Comparison of ENCODE assay signal across 1 cellular context in the genomic region with DNA sequence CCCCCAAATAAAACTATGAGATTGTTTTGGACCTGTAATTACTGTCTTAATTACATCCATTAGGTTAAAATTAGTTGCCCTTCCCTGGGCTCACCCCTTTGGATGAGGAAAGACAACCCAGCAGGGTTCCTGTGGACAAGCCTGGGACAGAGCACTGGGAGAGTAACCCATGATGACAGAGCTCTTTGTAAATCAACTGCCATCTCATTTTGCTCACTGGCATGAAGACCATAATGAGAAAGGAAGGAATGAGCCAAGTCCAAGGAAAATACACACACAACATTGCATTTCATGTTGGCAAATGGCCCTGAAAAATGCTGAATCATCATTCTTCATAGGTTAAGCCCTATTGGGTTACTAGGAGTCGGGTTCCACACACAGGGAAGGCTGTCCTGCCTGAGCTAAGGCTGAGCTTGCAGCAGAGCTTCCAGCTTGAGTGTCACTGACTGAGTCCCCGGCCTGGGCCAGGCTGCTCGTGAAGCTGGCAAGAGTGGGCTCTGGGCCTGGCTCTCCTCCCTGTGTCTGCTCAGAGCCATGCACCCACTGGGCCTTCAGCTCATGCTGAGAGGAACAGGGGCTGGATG.
A peak's percentile ranks its signal among the peaks of the same experiment; 100 is the strongest.
TF ChIP-seq lines count a peak whose summit lies in the region.

No MANE protein-coding gene starts in this region.

TF ChIP-seq in K562, 482 proteins besides CTCF, POLR2A, EP300 and RAD21 (continued from another document):
- TF ChIP-seq NCOA4 (IDR thresholded peaks at IDR 0.05; ENCODE audit: partially characterized antibody) (no peak), MAFF (IDR thresholded peaks at IDR 0.05; ENCODE audit: low read length) (peak; percentile 97), MAFG (tag; conservative IDR thresholded peaks at IDR 0.05) (peak; percentile 94), ZNF316 (IDR thresholded peaks at IDR 0.05) (peak; percentile 95), ZNF699 (CRISPR knock-in tag; IDR thresholded peaks at IDR 0.05; ENCODE audit: insufficient replicate concordance) (no peak), GTF2B (IDR thresholded peaks at IDR 0.05; ENCODE audit: extremely low read depth, insufficient read length) (no peak), NFIC (IDR thresholded peaks at IDR 0.05) (no peak), TAL1 (IDR thresholded peaks at IDR 0.05) (no peak), ZNF197 (CRISPR knock-in tag; IDR thresholded peaks at IDR 0.05; ENCODE audit: low read depth) (no peak), NONO (IDR thresholded peaks at IDR 0.05; ENCODE audit: low read depth in 2 of 2, low read length in 1 of 2) (no peak), MAFK (IDR thresholded peaks at IDR 0.05; ENCODE audit: low read length) (peak; percentile 98), ASH1L (IDR thresholded peaks at IDR 0.05; ENCODE audit: borderline replicate concordance, low read depth, partially characterized antibody) (no peak), HOMEZ (CRISPR knock-in tag; IDR thresholded peaks at IDR 0.05) (no peak), ZNF584 (CRISPR knock-in tag; IDR thresholded peaks at IDR 0.05; ENCODE audit: low read depth) (no peak), TAF1 (IDR thresholded peaks at IDR 0.05; ENCODE audit: control insufficient read depth, extremely low read depth, insufficient read depth, low read length, severe bottlenecking) (no peak), NFE2 (IDR thresholded peaks at IDR 0.05; ENCODE audit: low read depth) (0 out of 2 replicates have a peak, but pooled peaks have one; percentile 24), SNAPC5 (CRISPR knock-in tag; IDR thresholded peaks at IDR 0.05) (no peak), HMG20A (CRISPR knock-in tag; conservative IDR thresholded peaks at IDR 0.05) (no peak)
- TF ChIP-seq, protein P1, sequence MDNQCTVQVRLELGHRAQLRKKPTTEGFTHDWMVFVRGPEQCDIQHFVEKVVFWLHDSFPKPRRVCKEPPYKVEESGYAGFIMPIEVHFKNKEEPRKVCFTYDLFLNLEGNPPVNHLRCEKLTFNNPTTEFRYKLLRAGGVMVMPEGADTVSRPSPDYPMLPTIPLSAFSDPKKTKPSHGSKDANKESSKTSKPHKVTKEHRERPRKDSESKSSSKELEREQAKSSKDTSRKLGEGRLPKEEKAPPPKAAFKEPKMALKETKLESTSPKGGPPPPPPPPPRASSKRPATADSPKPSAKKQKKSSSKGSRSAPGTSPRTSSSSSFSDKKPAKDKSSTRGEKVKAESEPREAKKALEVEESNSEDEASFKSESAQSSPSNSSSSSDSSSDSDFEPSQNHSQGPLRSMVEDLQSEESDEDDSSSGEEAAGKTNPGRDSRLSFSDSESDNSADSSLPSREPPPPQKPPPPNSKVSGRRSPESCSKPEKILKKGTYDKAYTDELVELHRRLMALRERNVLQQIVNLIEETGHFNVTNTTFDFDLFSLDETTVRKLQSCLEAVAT (IDR thresholded peaks at IDR 0.05): no peak
- TF ChIP-seq, protein P2, sequence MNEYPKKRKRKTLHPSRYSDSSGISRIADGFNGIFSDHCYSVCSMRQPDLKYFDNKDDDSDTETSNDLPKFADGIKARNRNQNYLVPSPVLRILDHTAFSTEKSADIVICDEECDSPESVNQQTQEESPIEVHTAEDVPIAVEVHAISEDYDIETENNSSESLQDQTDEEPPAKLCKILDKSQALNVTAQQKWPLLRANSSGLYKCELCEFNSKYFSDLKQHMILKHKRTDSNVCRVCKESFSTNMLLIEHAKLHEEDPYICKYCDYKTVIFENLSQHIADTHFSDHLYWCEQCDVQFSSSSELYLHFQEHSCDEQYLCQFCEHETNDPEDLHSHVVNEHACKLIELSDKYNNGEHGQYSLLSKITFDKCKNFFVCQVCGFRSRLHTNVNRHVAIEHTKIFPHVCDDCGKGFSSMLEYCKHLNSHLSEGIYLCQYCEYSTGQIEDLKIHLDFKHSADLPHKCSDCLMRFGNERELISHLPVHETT (CRISPR knock-in tag; conservative IDR thresholded peaks at IDR 0.05 in 1 of 2, IDR thresholded peaks at IDR 0.05 in 1 of 2): no peak
- TF ChIP-seq, protein P3, sequence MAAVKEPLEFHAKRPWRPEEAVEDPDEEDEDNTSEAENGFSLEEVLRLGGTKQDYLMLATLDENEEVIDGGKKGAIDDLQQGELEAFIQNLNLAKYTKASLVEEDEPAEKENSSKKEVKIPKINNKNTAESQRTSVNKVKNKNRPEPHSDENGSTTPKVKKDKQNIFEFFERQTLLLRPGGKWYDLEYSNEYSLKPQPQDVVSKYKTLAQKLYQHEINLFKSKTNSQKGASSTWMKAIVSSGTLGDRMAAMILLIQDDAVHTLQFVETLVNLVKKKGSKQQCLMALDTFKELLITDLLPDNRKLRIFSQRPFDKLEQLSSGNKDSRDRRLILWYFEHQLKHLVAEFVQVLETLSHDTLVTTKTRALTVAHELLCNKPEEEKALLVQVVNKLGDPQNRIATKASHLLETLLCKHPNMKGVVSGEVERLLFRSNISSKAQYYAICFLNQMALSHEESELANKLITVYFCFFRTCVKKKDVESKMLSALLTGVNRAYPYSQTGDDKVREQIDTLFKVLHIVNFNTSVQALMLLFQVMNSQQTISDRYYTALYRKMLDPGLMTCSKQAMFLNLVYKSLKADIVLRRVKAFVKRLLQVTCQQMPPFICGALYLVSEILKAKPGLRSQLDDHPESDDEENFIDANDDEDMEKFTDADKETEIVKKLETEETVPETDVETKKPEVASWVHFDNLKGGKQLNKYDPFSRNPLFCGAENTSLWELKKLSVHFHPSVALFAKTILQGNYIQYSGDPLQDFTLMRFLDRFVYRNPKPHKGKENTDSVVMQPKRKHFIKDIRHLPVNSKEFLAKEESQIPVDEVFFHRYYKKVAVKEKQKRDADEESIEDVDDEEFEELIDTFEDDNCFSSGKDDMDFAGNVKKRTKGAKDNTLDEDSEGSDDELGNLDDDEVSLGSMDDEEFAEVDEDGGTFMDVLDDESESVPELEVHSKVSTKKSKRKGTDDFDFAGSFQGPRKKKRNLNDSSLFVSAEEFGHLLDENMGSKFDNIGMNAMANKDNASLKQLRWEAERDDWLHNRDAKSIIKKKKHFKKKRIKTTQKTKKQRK (IDR thresholded peaks at IDR 0.05; ENCODE audit: borderline replicate concordance, low read depth, low read length): no peak
